Comparison of ENCODE assay signal across 1 cellular context in the genomic region with DNA sequence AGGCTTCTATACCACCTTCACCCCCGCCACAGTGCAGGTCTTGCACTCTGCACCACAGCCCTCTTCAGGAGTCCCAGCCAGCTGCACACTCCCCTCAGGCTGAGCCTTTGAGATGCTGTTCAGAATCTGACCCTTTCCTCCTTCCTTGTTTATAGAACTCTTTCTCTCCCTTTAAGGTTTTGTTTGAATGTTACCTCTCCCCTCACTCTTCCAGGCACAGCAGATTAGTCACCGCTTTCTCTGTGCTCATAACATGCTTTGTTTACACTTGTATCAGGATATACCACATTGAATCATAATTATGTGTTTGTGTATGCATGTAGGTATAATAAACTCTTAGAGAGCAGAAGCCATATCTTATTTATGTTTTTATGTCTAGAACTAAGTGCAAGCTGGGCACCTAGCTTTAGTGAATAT.
TF ChIP-seq lines count a peak whose summit lies in the region.

No MANE protein-coding gene starts in this region.

TF ChIP-seq in A549, 52 proteins besides CTCF, POLR2A, EP300 and RAD21 (continued from another document):
- TF ChIP-seq, protein P1, sequence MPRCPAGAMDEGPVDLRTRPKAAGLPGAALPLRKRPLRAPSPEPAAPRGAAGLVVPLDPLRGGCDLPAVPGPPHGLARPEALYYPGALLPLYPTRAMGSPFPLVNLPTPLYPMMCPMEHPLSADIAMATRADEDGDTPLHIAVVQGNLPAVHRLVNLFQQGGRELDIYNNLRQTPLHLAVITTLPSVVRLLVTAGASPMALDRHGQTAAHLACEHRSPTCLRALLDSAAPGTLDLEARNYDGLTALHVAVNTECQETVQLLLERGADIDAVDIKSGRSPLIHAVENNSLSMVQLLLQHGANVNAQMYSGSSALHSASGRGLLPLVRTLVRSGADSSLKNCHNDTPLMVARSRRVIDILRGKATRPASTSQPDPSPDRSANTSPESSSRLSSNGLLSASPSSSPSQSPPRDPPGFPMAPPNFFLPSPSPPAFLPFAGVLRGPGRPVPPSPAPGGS (IDR thresholded peaks at IDR 0.05), result no peak
- TF ChIP-seq EHMT2 (IDR thresholded peaks at IDR 0.05; ENCODE audit: low read depth), result no peak
- no peak for TF ChIP-seq HDAC2 (IDR thresholded peaks at IDR 0.05)
- TF ChIP-seq MAFK (IDR thresholded peaks at IDR 0.05; ENCODE audit: partially characterized antibody), result no peak
- TF ChIP-seq NR3C1 (IDR thresholded peaks at IDR 0.05), result no peak
- no peak for TF ChIP-seq HOXB13 (CRISPR knock-in tag; IDR thresholded peaks at IDR 0.05; ENCODE audit: low read depth)
- TF ChIP-seq RFX5 (IDR thresholded peaks at IDR 0.05), result no peak
- TF ChIP-seq POLR2AphosphoS2 (conservative IDR thresholded peaks at IDR 0.05; ENCODE audit: low read length), result no peak
- no peak for TF ChIP-seq FOXS1 (CRISPR knock-in tag; IDR thresholded peaks at IDR 0.05)
- TF ChIP-seq, protein P2, sequence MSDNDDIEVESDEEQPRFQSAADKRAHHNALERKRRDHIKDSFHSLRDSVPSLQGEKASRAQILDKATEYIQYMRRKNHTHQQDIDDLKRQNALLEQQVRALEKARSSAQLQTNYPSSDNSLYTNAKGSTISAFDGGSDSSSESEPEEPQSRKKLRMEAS (IDR thresholded peaks at IDR 0.05), result peak; percentile 48; the same call in 1 of the 2 replicates
- no peak for TF ChIP-seq HEYL (CRISPR knock-in tag; IDR thresholded peaks at IDR 0.05)
- TF ChIP-seq, protein P3, sequence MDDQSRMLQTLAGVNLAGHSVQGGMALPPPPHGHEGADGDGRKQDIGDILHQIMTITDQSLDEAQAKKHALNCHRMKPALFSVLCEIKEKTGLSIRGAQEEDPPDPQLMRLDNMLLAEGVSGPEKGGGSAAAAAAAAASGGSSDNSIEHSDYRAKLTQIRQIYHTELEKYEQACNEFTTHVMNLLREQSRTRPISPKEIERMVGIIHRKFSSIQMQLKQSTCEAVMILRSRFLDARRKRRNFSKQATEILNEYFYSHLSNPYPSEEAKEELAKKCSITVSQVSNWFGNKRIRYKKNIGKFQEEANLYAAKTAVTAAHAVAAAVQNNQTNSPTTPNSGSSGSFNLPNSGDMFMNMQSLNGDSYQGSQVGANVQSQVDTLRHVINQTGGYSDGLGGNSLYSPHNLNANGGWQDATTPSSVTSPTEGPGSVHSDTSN (IDR thresholded peaks at IDR 0.05), result no peak
- TF ChIP-seq, protein P4, sequence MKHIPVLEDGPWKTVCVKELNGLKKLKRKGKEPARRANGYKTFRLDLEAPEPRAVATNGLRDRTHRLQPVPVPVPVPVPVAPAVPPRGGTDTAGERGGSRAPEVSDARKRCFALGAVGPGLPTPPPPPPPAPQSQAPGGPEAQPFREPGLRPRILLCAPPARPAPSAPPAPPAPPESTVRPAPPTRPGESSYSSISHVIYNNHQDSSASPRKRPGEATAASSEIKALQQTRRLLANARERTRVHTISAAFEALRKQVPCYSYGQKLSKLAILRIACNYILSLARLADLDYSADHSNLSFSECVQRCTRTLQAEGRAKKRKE (CRISPR knock-in tag; IDR thresholded peaks at IDR 0.05; ENCODE audit: low read depth), result no peak
- no peak for TF ChIP-seq FOSB (CRISPR knock-in tag; IDR thresholded peaks at IDR 0.05)
- no peak for TF ChIP-seq ZFP36 (IDR thresholded peaks at IDR 0.05; ENCODE audit: borderline replicate concordance, partially characterized antibody)
- TF ChIP-seq MAZ (IDR thresholded peaks at IDR 0.05; ENCODE audit: borderline replicate concordance, low read depth, low read length), result no peak
- TF ChIP-seq ZC3H11A (IDR thresholded peaks at IDR 0.05), result no peak
- no peak for TF ChIP-seq MYC (IDR thresholded peaks at IDR 0.05; ENCODE audit: borderline replicate concordance, low read length)
- TF ChIP-seq NPAS2 (CRISPR knock-in tag; IDR thresholded peaks at IDR 0.05; ENCODE audit: borderline replicate concordance), result no peak
- no peak for TF ChIP-seq TP53 (CRISPR knock-in tag; IDR thresholded peaks at IDR 0.05)
- no peak for TF ChIP-seq CHD2 (IDR thresholded peaks at IDR 0.05; ENCODE audit: low read length, partially characterized antibody)
